In the genomic region with DNA sequence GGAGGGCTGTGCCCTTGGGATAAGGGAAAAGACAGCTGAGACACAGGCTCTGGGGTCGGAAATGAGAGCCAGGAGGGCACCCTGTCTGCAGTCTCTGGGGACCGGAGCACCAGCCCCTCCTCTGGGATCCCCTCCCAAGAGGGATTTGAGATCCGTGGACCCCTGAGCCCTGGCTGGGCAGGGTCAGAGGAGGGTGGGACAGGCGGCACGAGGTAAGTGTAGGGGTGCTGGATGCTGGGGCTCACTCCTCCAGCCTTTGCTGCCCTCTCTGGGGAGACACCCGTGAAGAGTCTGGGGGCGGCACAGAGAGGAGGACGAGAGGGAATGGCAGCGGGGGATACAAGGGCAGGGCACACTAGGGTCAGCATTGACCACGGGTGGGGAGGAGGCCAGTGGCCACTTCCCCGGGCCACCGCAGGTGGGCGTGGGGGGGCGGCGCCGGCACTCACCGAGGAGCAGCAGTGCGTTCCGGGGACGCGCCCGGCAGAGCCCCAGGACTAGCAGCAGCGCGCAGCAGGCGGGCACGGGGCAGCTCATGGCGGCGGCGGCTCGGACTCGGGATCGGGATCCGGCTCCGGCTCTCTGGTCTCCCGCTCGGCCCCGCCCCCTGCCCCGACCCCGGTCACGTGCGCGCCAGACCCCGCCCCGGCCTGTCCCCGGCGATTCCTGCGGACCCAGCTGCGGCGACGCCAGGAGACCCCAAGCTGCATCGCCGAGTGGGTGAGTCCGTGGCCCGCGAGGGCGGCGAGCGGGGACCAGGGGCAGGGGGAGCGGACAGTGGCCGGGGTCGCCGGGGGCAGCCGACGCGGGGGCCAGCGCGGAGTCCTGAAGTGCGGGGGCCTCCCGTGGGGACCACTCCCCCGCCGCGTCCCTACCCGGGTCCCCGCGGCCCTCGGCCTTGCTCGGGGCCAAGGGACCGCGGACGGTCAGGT, we compare ENCODE assay signal across 8 cellular contexts. TPM values are rescaled to one million over a fixed set of nuclear protein-coding genes. Genes with fewer than 3 reads are reported as not detected.
DNase-seq lines count a peak whose midpoint lies in the region; ATAC-seq and TF ChIP-seq lines count a peak whose summit lies in the region.

A gene (minus strand): TSS at position 557 of the 932 bp plus-strand sequence. CDS start 20 bp downstream, at position 537.
A gene (plus strand): TSS at position 651 of the 932 bp plus-strand sequence. CDS start 1,134 bp downstream, outside the sequence.

- H3K4me2 ChIP-seq in hepatocyte = peak within 1 kb of the TSS; percentile 96

- 0% methylated on average over 26 of the region's 80 CpGs for WGBS in hepatocyte (ENCODE audit: low lambda C conversion rate, missing lambda C conversion rate)

- peaks cover 32% of the 10 kb centered on the region for H3K79me2 ChIP-seq in hepatocyte

- H3K36me3 ChIP-seq in BJ (ENCODE audit: control insufficient read depth, insufficient read depth, low read length) = peaks cover 12% of the 10 kb centered on the region
- H3K36me3 ChIP-seq in hepatocyte (replicated peaks; ENCODE audit: insufficient read depth, low read depth) = no peaks in the 10 kb centered on the region

- H3K4me3 ChIP-seq in BJ (ENCODE audit: low read depth, low read length) (peak within 1 kb of the TSS; percentile 87), astrocyte of the cerebellum (ENCODE audit: low read depth, low read length) (peak within 1 kb of the TSS; percentile 59), hepatocyte (peak within 1 kb of the TSS; percentile 75)

- DNase-seq in BJ (ENCODE audit: low read depth) (no peak), LHCN-M2 (ENCODE audit: low read depth) (peak; percentile 61), astrocyte of the cerebellum (ENCODE audit: low read depth) (peak; percentile 11), hepatocyte (ENCODE audit: low spot score) (peak; percentile 92), sciatic nerve (ENCODE audit: low spot score) (peak; percentile 89), GF-D8 (lab: John Stamatoyannopoulos, UW) (no peak)

- H2AFZ ChIP-seq in hepatocyte = peak within 1 kb of the TSS; percentile 74

- peak within 1 kb of the TSS; percentile 88 for H3K27ac ChIP-seq in hepatocyte

- H3K27me3 ChIP-seq in BJ (ENCODE audit: control insufficient read depth, insufficient read depth, low read length) (no peaks in the 10 kb centered on the region), hepatocyte (no peaks in the 10 kb centered on the region)

- peaks cover 16% of the 10 kb centered on the region for H3K4me1 ChIP-seq in hepatocyte (ENCODE audit: insufficient read depth)

- H4K20me1 ChIP-seq in hepatocyte (ENCODE audit: insufficient read depth, poor library complexity, severe bottlenecking) = no peaks in the 10 kb centered on the region

- no peaks in the 10 kb centered on the region for H3K9me2 ChIP-seq in hepatocyte (replicated peaks; ENCODE audit: insufficient read depth)

- POLR2A ChIA-PET in BJ (lab: Charles Lee) = interaction anchor here (0.6 kb wide), 2 partner anchors 21 to 49 kb away, joined by 3 to 12 read pairs; no protein-coding TSS in a partner anchor

- TF ChIP-seq CTCF in BJ (IDR thresholded peaks at IDR 0.05; ENCODE audit: insufficient read depth, low read depth, low read length) = no peak
- no peak for TF ChIP-seq CTCF in astrocyte of the cerebellum (IDR thresholded peaks at IDR 0.05; ENCODE audit: low read depth, low read length, missing control alignments)
- TF ChIP-seq CTCF in hepatocyte (IDR thresholded peaks at IDR 0.05; ENCODE audit: poor library complexity) = no peak

- intact Hi-C loops in T-helper 2 cell treated with Interferon-gamma antibody and Interleukin-4, amounts not matched to agents 100 ng/mL and 5 ng/mL, for 36 hours (cut with micrococcal nuclease) = loop anchor here (1.0 to 2.0 kb wide), 2 partner anchors 33 to 73 kb away; a partner anchor contains a TSS
- intact Hi-C loops in sciatic nerve (cut with DNase I) = no loop called here

- H3K9me3 ChIP-seq in hepatocyte (ENCODE audit: low read depth) = no peaks in the 10 kb centered on the region

- peak; percentile 20 for ATAC-seq in GM19351 (IDR thresholded peaks at IDR 0.05; ENCODE audit: unreplicated experiment)
- ATAC-seq in sciatic nerve = peak; percentile 81

- CTCF ChIA-PET in BJ (lab: Yijun Ruan, JAX) = no interaction called here

- in situ Hi-C loops in astrocyte of the cerebellum (cut with HindIII; ENCODE audit: low sequenced_read_pairs) = no loop called here

RNA-seq across cellular contexts. Expression of the first gene that starts in this region (rescaled TPM):
- polyA plus RNA-seq in BJ (2011; rRNA removed) (26.3 and 44.4 TPM in 2 replicates), hepatocyte (59.6 and 71.5 TPM in 2 replicates)
- 8.7 and 22.2 TPM in 2 replicates for polyA minus RNA-seq in BJ (2011; rRNA and poly(A)+ RNA removed)
- total RNA-seq in LHCN-M2 (2014; rRNA removed) (20.4 and 25.0 TPM in 2 replicates), hepatocyte (16.0 and 23.7 TPM in 2 replicates), sciatic nerve (46.8 TPM)
- polyA plus RNA-seq in LHCN-M2 (2012) = 27.2 TPM
- 29.0 and 33.5 TPM in 2 replicates for total RNA-seq in T-helper 2 cell treated with Interferon-gamma antibody and Interleukin-4, amounts not matched to agents 100 ng/mL and 5 ng/mL, for 36 hours

RNA-seq across cellular contexts. Expression of the second gene that starts in this region (rescaled TPM):
- polyA plus RNA-seq in BJ (2011; rRNA removed) = 10.6 and 17.1 TPM in 2 replicates
- polyA minus RNA-seq in BJ (2011; rRNA and poly(A)+ RNA removed) = 7.1 and 11.4 TPM in 2 replicates
- total RNA-seq in LHCN-M2 (2014; rRNA removed) = 9.6 and 9.8 TPM in 2 replicates
- 7.2 TPM for polyA plus RNA-seq in LHCN-M2 (2012)
- total RNA-seq in T-helper 2 cell treated with Interferon-gamma antibody and Interleukin-4, amounts not matched to agents 100 ng/mL and 5 ng/mL, for 36 hours = 8.3 and 10.2 TPM in 2 replicates
- 17.5 and 18.8 TPM in 2 replicates for total RNA-seq in hepatocyte
- polyA plus RNA-seq in hepatocyte = 24.9 and 40.4 TPM in 2 replicates
- total RNA-seq in sciatic nerve = 35.9 TPM

Comparison
In these comparisons a context has a peak if more than half of its experiments do, and no peak if none do; other contexts are left out.
1. DNase-seq: peak in LHCN-M2 (single experiment), astrocyte of the cerebellum (single experiment), hepatocyte (single experiment) and sciatic nerve (single experiment); none in BJ (single experiment) and GF-D8 (single experiment).
2. Peak in every context shown above with its lines, with median percentiles within 50 percentile points of each other: H3K4me3 ChIP-seq.